1 cellular context compared by ENCODE assay signal in genomic region chr11:134289789-134290188, GRCh38.
TF ChIP-seq lines count a peak whose summit lies in the region.

No MANE protein-coding gene starts in this region.

TF ChIP-seq in HepG2, 621 proteins besides CTCF, POLR2A, EP300 and RAD21:
- TF ChIP-seq MED13 (CRISPR knock-in tag; IDR thresholded peaks at IDR 0.05) (no peak), ZNF432 (CRISPR knock-in tag; IDR thresholded peaks at IDR 0.05; ENCODE audit: borderline replicate concordance) (no peak), WIZ (CRISPR knock-in tag; IDR thresholded peaks at IDR 0.05) (no peak), SMC3 (IDR thresholded peaks at IDR 0.05; ENCODE audit: low read length) (no peak), ZNF292 (CRISPR knock-in tag; IDR thresholded peaks at IDR 0.05; ENCODE audit: borderline replicate concordance, low read depth) (no peak), ZFP1 (CRISPR knock-in tag; IDR thresholded peaks at IDR 0.05) (no peak), ZSCAN30 (CRISPR knock-in tag; IDR thresholded peaks at IDR 0.05) (no peak), ZNF24 (IDR thresholded peaks at IDR 0.05) (no peak), ELF3 (CRISPR knock-in tag; IDR thresholded peaks at IDR 0.05) (no peak), ZNF260 (CRISPR knock-in tag; IDR thresholded peaks at IDR 0.05; ENCODE audit: borderline replicate concordance, low read depth) (no peak), ZNF652 (CRISPR knock-in tag; IDR thresholded peaks at IDR 0.05; ENCODE audit: borderline replicate concordance, low read depth) (no peak), XBP1 (CRISPR knock-in tag; IDR thresholded peaks at IDR 0.05) (no peak), ZFY (CRISPR knock-in tag; IDR thresholded peaks at IDR 0.05) (no peak), SP140L (CRISPR knock-in tag; IDR thresholded peaks at IDR 0.05; ENCODE audit: borderline replicate concordance) (no peak), TBP (CRISPR knock-in tag; IDR thresholded peaks at IDR 0.05) (no peak), TCF7L2 (IDR thresholded peaks at IDR 0.05; ENCODE audit: low read depth, low read length) (no peak), SALL1 (CRISPR knock-in tag; IDR thresholded peaks at IDR 0.05) (no peak), KLF15 (CRISPR knock-in tag; IDR thresholded peaks at IDR 0.05; ENCODE audit: borderline replicate concordance) (no peak)
- TF ChIP-seq, protein P1, sequence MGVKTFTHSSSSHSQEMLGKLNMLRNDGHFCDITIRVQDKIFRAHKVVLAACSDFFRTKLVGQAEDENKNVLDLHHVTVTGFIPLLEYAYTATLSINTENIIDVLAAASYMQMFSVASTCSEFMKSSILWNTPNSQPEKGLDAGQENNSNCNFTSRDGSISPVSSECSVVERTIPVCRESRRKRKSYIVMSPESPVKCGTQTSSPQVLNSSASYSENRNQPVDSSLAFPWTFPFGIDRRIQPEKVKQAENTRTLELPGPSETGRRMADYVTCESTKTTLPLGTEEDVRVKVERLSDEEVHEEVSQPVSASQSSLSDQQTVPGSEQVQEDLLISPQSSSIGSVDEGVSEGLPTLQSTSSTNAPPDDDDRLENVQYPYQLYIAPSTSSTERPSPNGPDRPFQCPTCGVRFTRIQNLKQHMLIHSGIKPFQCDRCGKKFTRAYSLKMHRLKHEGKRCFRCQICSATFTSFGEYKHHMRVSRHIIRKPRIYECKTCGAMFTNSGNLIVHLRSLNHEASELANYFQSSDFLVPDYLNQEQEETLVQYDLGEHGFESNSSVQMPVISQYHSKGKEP (CRISPR knock-in tag; IDR thresholded peaks at IDR 0.05) = no peak
